10 cellular contexts compared by ENCODE assay signal in the genomic region with DNA sequence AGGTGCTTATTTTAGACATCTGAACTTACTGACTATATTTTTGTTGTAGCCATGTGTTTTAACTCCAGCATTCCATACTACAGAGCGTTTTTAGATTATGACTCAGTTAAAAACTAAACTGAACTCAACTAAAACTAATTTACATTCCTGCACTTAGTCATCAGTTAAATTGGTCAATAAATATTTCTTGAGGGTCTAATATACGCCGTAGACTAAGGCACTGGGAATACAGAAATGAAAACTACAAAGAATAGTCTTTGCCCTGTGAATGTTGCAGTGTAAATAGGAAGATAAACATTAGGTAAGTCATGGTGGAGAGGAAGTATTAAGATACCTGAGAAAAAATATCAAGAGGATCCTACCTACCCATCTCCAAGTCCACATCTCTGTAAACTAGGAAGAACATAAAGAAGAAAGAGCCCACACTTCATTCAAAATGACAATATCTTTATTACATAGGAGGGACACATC. TPM values are rescaled to one million over a fixed set of nuclear protein-coding genes. Genes with fewer than 3 reads are reported as not detected.
DNase-seq lines count a peak whose midpoint lies in the region; FAIRE-seq and TF ChIP-seq lines count a peak whose summit lies in the region.
"Had no signal": no experiment of that assay in that cellular context is flagged by ENCODE, and none has a peak within 500 bp of the region (broad histone marks: within the 10 kb centered on the region; RNA-seq: fewer than 3 reads in every experiment).

No MANE protein-coding gene starts in this region.

- H3K36me3 ChIP-seq in right atrium auricular region, result peaks cover 7% of the 10 kb centered on the region
- peaks cover 3% of the 10 kb centered on the region for H3K36me3 ChIP-seq in bronchial epithelial cell (ENCODE audit: control insufficient read depth, insufficient read depth, low read length)
- peaks cover 0 to 9% of the 10 kb centered on the region in 2 experiments for H3K36me3 ChIP-seq in mesenchymal stem cell (ENCODE audit: control insufficient read depth in 1 of 2, insufficient read depth in 2 of 2, low read depth in 1 of 2, low read length in 2 of 2)

- intact Hi-C loops in cardiac septum (cut with DNase I), result no loop called here

- H3K4me1 Mint-ChIP-seq in activated CD4-positive, alpha-beta memory T cell treated with anti-CD3 and anti-CD28 coated beads, Interleukin-2, amount 10 ng/mL, durations not matched to agents 7 days and 5 days, result peaks cover 16% of the 10 kb centered on the region
- H3K4me1 Mint-ChIP-seq: neural progenitor cell had no signal

- H3K4me3 Mint-ChIP-seq in activated CD4-positive, alpha-beta memory T cell treated with anti-CD3 and anti-CD28 coated beads, Interleukin-2, amount 10 ng/mL, durations not matched to agents 7 days and 5 days, result no peak overlapping the region
- H3K4me3 Mint-ChIP-seq: neural progenitor cell; T-helper 2 cell treated with Interferon-gamma antibody and Interleukin-4, amounts not matched to agents 5 μg/mL and 100 μg/mL, for 36 hours had no signal

- 0% methylated on average over 2 of the region's 3 CpGs for WGBS in mesenchymal stem cell

- H3K4me1 ChIP-seq in right atrium auricular region, result peaks cover 0 to 86% of the 10 kb centered on the region in 2 donors
- peaks cover 7% of the 10 kb centered on the region for H3K4me1 ChIP-seq in mesenchymal stem cell (ENCODE audit: control insufficient read depth, insufficient read depth, low read depth, low read length)
- H3K4me1 ChIP-seq: neural progenitor cell had no signal

- no peak overlapping the region for H3K23ac ChIP-seq in mesenchymal stem cell (ENCODE audit: low read length in 2 of 2)

- H3K4me2 ChIP-seq in mesenchymal stem cell (ENCODE audit: low read length, poor library complexity, severe bottlenecking), result no peak overlapping the region
- H3K4me2 ChIP-seq: neural progenitor cell had no signal

- no peak overlapping the region for H3K18ac ChIP-seq in mesenchymal stem cell (ENCODE audit: low read depth in 1 of 2, low read length in 2 of 2)

- no peak overlapping the region for H4K91ac ChIP-seq in mesenchymal stem cell (ENCODE audit: low read length)

- H3K27me3 ChIP-seq in right atrium auricular region, result no peaks in the 10 kb centered on the region
- no peaks in the 10 kb centered on the region for H3K27me3 ChIP-seq in bronchial epithelial cell (ENCODE audit: control insufficient read depth, insufficient read depth, low read length)
- H3K27me3 ChIP-seq in mesenchymal stem cell (ENCODE audit: control insufficient read depth in 1 of 2, insufficient read depth in 1 of 2, low read length in 2 of 2), result no peaks in the 10 kb centered on the region
- H3K27me3 ChIP-seq: neural progenitor cell had no signal

- no peak overlapping the region for H2BK120ac ChIP-seq in mesenchymal stem cell (ENCODE audit: low read depth, low read length)

- no peak overlapping the region for H3K27ac Mint-ChIP-seq in activated CD4-positive, alpha-beta memory T cell treated with anti-CD3 and anti-CD28 coated beads, Interleukin-2, amount 10 ng/mL, durations not matched to agents 7 days and 5 days
- H3K27ac Mint-ChIP-seq: neural progenitor cell; T-helper 2 cell treated with Interferon-gamma antibody and Interleukin-4, amounts not matched to agents 5 μg/mL and 100 μg/mL, for 36 hours had no signal

- POLR2A ChIA-PET in activated CD4-positive, alpha-beta memory T cell treated with anti-CD3 and anti-CD28 coated beads, Interleukin-2, amount 10 ng/mL, durations not matched to agents 7 days and 5 days (lab: Charles Lee), result no interaction called here

- peaks cover 5% of the 10 kb centered on the region for H3K79me1 ChIP-seq in mesenchymal stem cell (replicated peaks; ENCODE audit: low read length, poor library complexity, severe bottlenecking)

- H3K9ac ChIP-seq in mesenchymal stem cell (ENCODE audit: low read length), result peak overlapping the region; percentile 74
- H3K9ac ChIP-seq: neural progenitor cell had no signal

- H2AFZ ChIP-seq in mesenchymal stem cell (ENCODE audit: low read depth, low read length), result no peak overlapping the region
- H2AFZ ChIP-seq: neural progenitor cell had no signal

- FAIRE-seq in bronchial epithelial cell (lab: Jason Lieb, UNC), result no peak
- FAIRE-seq in frontal cortex (lab: Jason Lieb, UNC), result no peak

- H3K4ac ChIP-seq in mesenchymal stem cell (ENCODE audit: low read depth in 1 of 2, low read length in 2 of 2), result no peak overlapping the region

- peaks cover 21% of the 10 kb centered on the region for H3K36me3 Mint-ChIP-seq in activated CD4-positive, alpha-beta memory T cell treated with anti-CD3 and anti-CD28 coated beads, Interleukin-2, amount 10 ng/mL, durations not matched to agents 7 days and 5 days (ENCODE audit: low read depth)

- H3K14ac ChIP-seq in mesenchymal stem cell (ENCODE audit: low read length in 2 of 2), result no peak overlapping the region

- no peak overlapping the region for H2BK5ac ChIP-seq in mesenchymal stem cell (ENCODE audit: low read depth, low read length, poor library complexity, severe bottlenecking)

- no peaks in the 10 kb centered on the region for H3K9me3 Mint-ChIP-seq in activated CD4-positive, alpha-beta memory T cell treated with anti-CD3 and anti-CD28 coated beads, Interleukin-2, amount 10 ng/mL, durations not matched to agents 7 days and 5 days
- H3K9me3 Mint-ChIP-seq: neural progenitor cell; T-helper 2 cell treated with Interferon-gamma antibody and Interleukin-4, amounts not matched to agents 5 μg/mL and 100 μg/mL, for 36 hours had no signal

- no peaks in the 10 kb centered on the region for H3K9me3 ChIP-seq in right atrium auricular region
- no peaks in the 10 kb centered on the region for H3K9me3 ChIP-seq in mesenchymal stem cell (ENCODE audit: control insufficient read depth, low read length)

- no peak overlapping the region for H2AK5ac ChIP-seq in mesenchymal stem cell (ENCODE audit: low read length, severe bottlenecking)

- TF ChIP-seq CTCF in right atrium auricular region (IDR thresholded peaks at IDR 0.05) (no peak), bronchial epithelial cell (IDR thresholded peaks at IDR 0.05; ENCODE audit: insufficient read depth, low read length, severe bottlenecking) (no peak)

- no peak overlapping the region for H4K8ac ChIP-seq in mesenchymal stem cell (ENCODE audit: low read length)

- H2BK15ac ChIP-seq in mesenchymal stem cell (ENCODE audit: low read depth, poor library complexity, severe bottlenecking), result no peak overlapping the region

- no peaks in the 10 kb centered on the region for H3K27me3 Mint-ChIP-seq in activated CD4-positive, alpha-beta memory T cell treated with anti-CD3 and anti-CD28 coated beads, Interleukin-2, amount 10 ng/mL, durations not matched to agents 7 days and 5 days

- H3K27ac ChIP-seq in right atrium auricular region, result peak overlapping the region; percentile 46 to 60
- H3K27ac ChIP-seq in mesenchymal stem cell (ENCODE audit: low read length, poor library complexity, severe bottlenecking), result peak overlapping the region; percentile 90
- H3K27ac ChIP-seq: neural progenitor cell had no signal

- H2BK12ac ChIP-seq in mesenchymal stem cell (ENCODE audit: low read length in 2 of 2), result no peak overlapping the region

- DNase-seq in right atrium auricular region (ENCODE audit: low spot score), result no peak
- DNase-seq in cardiac septum (ENCODE audit: low spot score), result no peak
- peak; percentile 90 for DNase-seq in bronchial epithelial cell (ENCODE audit: low read depth)
- peak; percentile 83 for DNase-seq in mesenchymal stem cell
- no peak for DNase-seq in frontal cortex (ENCODE audit: low spot score in 2 of 2)
- DNase-seq in activated CD4-positive, alpha-beta memory T cell treated with anti-CD3 and anti-CD28 coated beads, Interleukin-2, amount 10 ng/mL, durations not matched to agents 7 days and 5 days, result no peak
- no peak for DNase-seq in activated CD4-positive, alpha-beta T cell treated with anti-CD3 and anti-CD28 coated beads, Interleukin-2, amount 50 U/mL, for 48 hours
- no peak for DNase-seq in stimulated activated CD4-positive, alpha-beta T cell treated with anti-CD3 and anti-CD28 coated beads, Interleukin-15, amount 100 ng/mL, for 24 hours

- CTCF ChIA-PET in activated CD4-positive, alpha-beta memory T cell treated with anti-CD3 and anti-CD28 coated beads, Interleukin-2, amount 10 ng/mL, durations not matched to agents 7 days and 5 days (lab: Charles Lee), result no interaction called here

- H3K4me3 ChIP-seq in right atrium auricular region (no peak overlapping the region), bronchial epithelial cell (ENCODE audit: low read depth, low read length) (no peak overlapping the region), mesenchymal stem cell (ENCODE audit: insufficient read depth in 1 of 2, low read depth in 1 of 2, low read length in 2 of 2) (peak overlapping the region in 1 of 2 experiments; percentile 23)
- H3K4me3 ChIP-seq: neural progenitor cell had no signal

RNA-seq across cellular contexts. Expression of gene MBNL2, which starts 52.7 kb away (rescaled TPM):
- total RNA-seq in right atrium auricular region (10 to 100 TPM; 62.0 to 81.6 TPM), cardiac septum (67.6 TPM), bronchial epithelial cell (12.4 and 12.7 TPM in 2 replicates), frontal cortex (26.5 TPM)
- polyA plus RNA-seq in mesenchymal stem cell (2013, experiment 1 of 2), result 41.7 TPM
- 43.8 TPM for polyA plus RNA-seq in mesenchymal stem cell (2013, experiment 2 of 2)
- total RNA-seq in activated CD4-positive, alpha-beta memory T cell treated with anti-CD3 and anti-CD28 coated beads, Interleukin-2, amount 10 ng/mL, durations not matched to agents 7 days and 5 days, result 10 to 100 TPM; 18.0 to 18.8 TPM

Comparison
In these comparisons a context has a peak if more than half of its experiments do, and no peak if none do; other contexts are left out.
1. DNase-seq: peak in bronchial epithelial cell (single experiment) and mesenchymal stem cell (single experiment); none in right atrium auricular region (single experiment), cardiac septum (single experiment), frontal cortex (0 of 2), activated CD4-positive, alpha-beta memory T cell treated with anti-CD3 and anti-CD28 coated beads, Interleukin-2, amount 10 ng/mL, durations not matched to agents 7 days and 5 days (single experiment), activated CD4-positive, alpha-beta T cell treated with anti-CD3 and anti-CD28 coated beads, Interleukin-2, amount 50 U/mL, for 48 hours (0 of 2) and stimulated activated CD4-positive, alpha-beta T cell treated with anti-CD3 and anti-CD28 coated beads, Interleukin-15, amount 100 ng/mL, for 24 hours (single experiment).